Comparison of ENCODE assay signal across 8 cellular contexts in the genomic region with DNA sequence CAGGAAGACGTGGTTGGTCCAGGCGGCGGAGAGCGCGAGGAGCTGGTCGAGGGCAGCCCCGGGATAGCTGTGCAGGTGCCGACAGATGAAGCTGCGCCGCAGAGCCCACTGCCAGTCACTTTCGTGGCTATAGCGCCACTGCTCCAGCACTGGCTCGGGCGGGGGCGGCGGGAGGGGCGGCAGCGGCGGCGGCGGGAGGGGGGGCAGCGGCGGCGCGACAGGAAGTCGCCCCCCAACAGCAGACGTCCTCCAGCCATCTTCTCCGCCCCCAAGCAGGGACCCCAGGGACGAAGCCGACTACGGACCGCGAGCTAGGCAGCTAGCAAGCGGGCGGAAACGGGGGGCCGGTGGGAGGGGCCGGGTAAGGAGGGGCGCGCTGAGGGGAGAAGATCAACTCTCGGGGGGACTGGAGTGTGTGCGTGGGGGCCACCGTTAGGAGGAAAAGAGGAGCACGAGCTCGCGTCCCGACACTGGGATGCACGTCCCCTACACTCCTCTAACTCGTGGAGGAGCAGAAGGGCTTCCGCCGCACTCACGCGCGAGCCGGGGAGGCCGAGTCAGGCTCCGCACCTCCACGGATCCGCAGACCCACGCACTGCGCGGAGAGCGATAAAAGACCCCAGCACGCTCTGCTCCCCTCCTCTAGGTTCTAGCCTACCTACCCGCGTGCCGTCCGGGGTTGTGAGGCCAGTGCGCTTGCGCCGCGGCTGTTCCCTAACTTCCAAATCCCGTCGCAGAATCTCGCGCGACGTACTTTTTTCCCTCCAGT. TPM values are rescaled to one million over a fixed set of nuclear protein-coding genes. Genes with fewer than 3 reads are reported as not detected.
A peak's percentile ranks its signal among the peaks of the same experiment; 100 is the strongest.
DNase-seq lines count a peak whose midpoint lies in the region; ATAC-seq and TF ChIP-seq lines count a peak whose summit lies in the region.

Gene NKRF (minus strand): TSS at position 686 of the 769 bp plus-strand sequence.

- POLR2A ChIA-PET in OCI-LY7 (lab: Charles Lee): interaction anchor here (0.6 to 1.2 kb wide), 7 partner anchors 14 to 124 kb away, joined by 3 to 6 read pairs (median 5); no protein-coding TSS in a partner anchor
- POLR2A ChIA-PET in naive thymus-derived CD8-positive, alpha-beta T cell (lab: Charles Lee): interaction anchor here (0.5 to 3.2 kb wide), 18 partner anchors 13 to 245 kb away, joined by 3 to 29 read pairs (median 4); partner anchors contain the start of genes RPL39, SEPTIN6, SLC25A5 and STEEP1

- H4K20me1 ChIP-seq in OCI-LY7 (ENCODE audit: insufficient read depth, low read length): no peaks in the 10 kb centered on the region; the same call in 1 of the 2 replicates

- H3K36me3 ChIP-seq in OCI-LY7 (ENCODE audit: insufficient read depth, low read length): peaks cover 29% of the 10 kb centered on the region
- peaks cover 0 to 5% (median 0%) of the 10 kb centered on the region in 3 donors for H3K36me3 ChIP-seq in esophagus squamous epithelium

- H3K9me3 ChIP-seq in OCI-LY7 (ENCODE audit: low read length) (no peaks in the 10 kb centered on the region), esophagus squamous epithelium (no peaks in the 10 kb centered on the region)

- peaks cover 46% of the 10 kb centered on the region for H3K79me2 ChIP-seq in OCI-LY7 (ENCODE audit: insufficient read depth, low read depth, low read length)

- CTCF ChIA-PET in OCI-LY7 (lab: Charles Lee; ENCODE audit: unreplicated experiment): interaction anchor here (0.5 to 1.1 kb wide), 6 partner anchors 89 to 273 kb away, joined by 3 to 20 read pairs (median 3); no protein-coding TSS in a partner anchor

- DNase-seq in COLO668 (lab: John Stamatoyannopoulos, UW; ENCODE audit: unreplicated experiment) (peak; percentile 92), HT-29 (ENCODE audit: low spot score) (peak; percentile 93), OCI-LY7 (ENCODE audit: low spot score) (peak; percentile 90), esophagus squamous epithelium (lab: John Stamatoyannopoulos, UW) (peak; percentile 32)
- peak; percentile 90 to 92 for DNase-seq in activated T-cell treated with anti-CD3 and anti-CD28 coated beads, Interleukin-2, amount 50 U/mL, for 48 hours
- DNase-seq in naive thymus-derived CD8-positive, alpha-beta T cell: peak; percentile 83 to 96 (median 90)
- DNase-seq in stimulated activated naive CD4-positive, alpha-beta T cell (lab: John Stamatoyannopoulos, UW): peak; percentile 82 to 91 (median 88)

- intact Hi-C loops in OCI-LY7 (cut with micrococcal nuclease; ENCODE audit: unreplicated experiment) (loop anchor here (2.0 to 10.0 kb wide), 3 partner anchors 86 to 149 kb away; partner anchors contain the start of genes SEPTIN6 and SOWAHD), esophagus squamous epithelium (cut with DNase I) (no loop called here)

- H3K27ac Mint-ChIP-seq in naive thymus-derived CD8-positive, alpha-beta T cell: peak within 1 kb of the TSS; percentile 94 to 99 (median 98)

- TF ChIP-seq POLR2A in esophagus squamous epithelium (IDR thresholded peaks at IDR 0.05): peak in 3 of 4 donors; percentile 42 to 87 (median 71)

- H2AFZ ChIP-seq in OCI-LY7 (ENCODE audit: low read length): peak within 1 kb of the TSS; percentile 69; the same call in 1 of the 2 replicates

- no peaks in the 10 kb centered on the region for H3K27me3 Mint-ChIP-seq in naive thymus-derived CD8-positive, alpha-beta T cell

- BruUV-seq in OCI-LY7 (replicated peaks; lab: Mats Ljungman, UMichigan): no TSS peak

- H3K27ac ChIP-seq in OCI-LY7 (ENCODE audit: low read depth, low read length, poor library complexity, severe bottlenecking) (peak within 1 kb of the TSS; percentile 68), esophagus squamous epithelium (peak within 1 kb of the TSS; percentile 82 to 94 (median 92))

- peaks cover 0 to 17% (median 0%) of the 10 kb centered on the region in 3 donors for H3K36me3 Mint-ChIP-seq in naive thymus-derived CD8-positive, alpha-beta T cell

- TF ChIP-seq CTCF in OCI-LY7 (conservative IDR thresholded peaks at IDR 0.05; ENCODE audit: low read length) (no peak), esophagus squamous epithelium (IDR thresholded peaks at IDR 0.05) (no peak)

- peak within 1 kb of the TSS; percentile 87 to 98 (median 94) for H3K4me3 Mint-ChIP-seq in naive thymus-derived CD8-positive, alpha-beta T cell

- no peaks in the 10 kb centered on the region for H3K9me3 Mint-ChIP-seq in naive thymus-derived CD8-positive, alpha-beta T cell

- peaks cover 24% of the 10 kb centered on the region for H3K4me1 ChIP-seq in OCI-LY7 (ENCODE audit: insufficient read depth, low read length, poor library complexity, severe bottlenecking)
- peaks cover 0 to 23% (median 0%) of the 10 kb centered on the region in 3 donors for H3K4me1 ChIP-seq in esophagus squamous epithelium

- no peaks in the 10 kb centered on the region for H3K9me2 ChIP-seq in OCI-LY7 (ENCODE audit: insufficient read depth, low read length)

- 0 to 23% methylated on average over 6 to 17 of the region's 78 CpGs for WGBS in esophagus squamous epithelium, 2 donors

- peaks cover 12 to 48% (median 34%) of the 10 kb centered on the region in 4 donors for H3K4me1 Mint-ChIP-seq in naive thymus-derived CD8-positive, alpha-beta T cell

- H3K4me2 ChIP-seq in OCI-LY7 (ENCODE audit: low read length): peak within 1 kb of the TSS; percentile 80

- H3K4me3 ChIP-seq in OCI-LY7 (ENCODE audit: low read depth, low read length, poor library complexity, severe bottlenecking) (peak within 1 kb of the TSS; percentile 90), esophagus squamous epithelium (peak within 1 kb of the TSS; percentile 60 to 83 (median 78))

- H3K27me3 ChIP-seq in esophagus squamous epithelium: no peaks in the 10 kb centered on the region

- peak; percentile 69 for ATAC-seq in GM21360 (IDR thresholded peaks at IDR 0.05; ENCODE audit: unreplicated experiment)
- ATAC-seq in naive thymus-derived CD8-positive, alpha-beta T cell: peak; percentile 79 to 82

RNA-seq across cellular contexts. Expression of gene NKRF, which starts in this region (rescaled TPM):
- 6.9 and 7.8 TPM in 2 replicates for total RNA-seq in HT-29 (2014; rRNA removed; shearing (Covaris generic))
- total RNA-seq in OCI-LY7 (2014; rRNA removed; shearing (Covaris generic)): 10.7 and 11.9 TPM in 2 replicates
- total RNA-seq in OCI-LY7 (2022) (19.3 and 20.7 TPM in 2 replicates), esophagus squamous epithelium (1 to 10 TPM; 5.5 to 9.0 (median 7.9) TPM)
- total RNA-seq in naive thymus-derived CD8-positive, alpha-beta T cell: 10 to 100 TPM; 14.4 to 14.6 TPM
- polyA plus RNA-seq in naive thymus-derived CD8-positive, alpha-beta T cell: 1 to 10 TPM; 4.8 to 8.5 (median 6.8) TPM

Comparison
In these comparisons a context has a peak if more than half of its experiments do, and no peak if none do; other contexts are left out.
1. Peak in every context shown above with its lines: DNase-seq, ATAC-seq, H3K4me3 ChIP-seq and H3K27ac ChIP-seq.
2. DNase-seq: peak in every context shown above with its lines; median percentile 93 in HT-29; 92 in COLO668; 91 in activated T-cell treated with anti-CD3 and anti-CD28 coated beads, Interleukin-2, amount 50 U/mL, for 48 hours; 90 in OCI-LY7; 90 in naive thymus-derived CD8-positive, alpha-beta T cell; 88 in stimulated activated naive CD4-positive, alpha-beta T cell; 32 in esophagus squamous epithelium.